In genomic region chr18:44325903-44326650, GRCh38 we compare ENCODE assay signal across 8 cellular contexts.
DNase-seq lines count a peak whose midpoint lies in the region; ATAC-seq and TF ChIP-seq lines count a peak whose summit lies in the region.

No MANE protein-coding gene starts in this region.

- H3K4ac ChIP-seq in neuronal stem cell (ENCODE audit: low read length): no peak overlapping the region

- H3K36me3 ChIP-seq in fibroblast of lung (ENCODE audit: control insufficient read depth, insufficient read depth, low read length) (no peaks in the 10 kb centered on the region), neuronal stem cell (replicated peaks in 1 of 2; ENCODE audit: control insufficient read depth in 2 of 2, insufficient read depth in 2 of 2, low read length in 2 of 2) (no peaks in the 10 kb centered on the region)

- H2BK120ac ChIP-seq in neuronal stem cell (ENCODE audit: low read depth, low read length): no peak overlapping the region

- no peak overlapping the region for H3K27ac ChIP-seq in fibroblast of lung (ENCODE audit: insufficient read depth, low read length)
- no peak overlapping the region for H3K27ac ChIP-seq in neuronal stem cell (replicated peaks; ENCODE audit: low read length)

- H3K79me1 ChIP-seq in neuronal stem cell (ENCODE audit: low read depth, low read length): no peaks in the 10 kb centered on the region

- H3K9me3 ChIP-seq in fibroblast of lung (ENCODE audit: control insufficient read depth, insufficient read depth, low read depth, low read length) (no peaks in the 10 kb centered on the region), neuronal stem cell (replicated peaks in 1 of 2; ENCODE audit: control insufficient read depth in 2 of 2, insufficient read depth in 1 of 2, low read depth in 1 of 2, low read length in 2 of 2) (no peaks in the 10 kb centered on the region)

- no peak overlapping the region for H3K4me3 ChIP-seq in fibroblast of lung (replicated peaks in 1 of 4; ENCODE audit: control extremely low read depth in 1 of 4, insufficient read depth in 1 of 4, low read depth in 3 of 4, low read length in 4 of 4)
- H3K4me3 ChIP-seq in neuronal stem cell (ENCODE audit: low read length in 2 of 2): no peak overlapping the region

- DNase-seq in ELR (ENCODE audit: low read depth) (peak; percentile 28), HuH-7 (ENCODE audit: low spot score) (peak; percentile 6), RKO (ENCODE audit: low spot score) (peak; percentile 50), fibroblast of lung (ENCODE audit: low read depth in 2 of 2) (peak; percentile 67 to 86), neuronal stem cell (ENCODE audit: low spot score) (peak; percentile 57), epidermal melanocyte (ENCODE audit: insufficient read length, low spot score) (no peak)

- H3K79me2 ChIP-seq in fibroblast of lung (ENCODE audit: control insufficient read depth, insufficient read depth, low read length): no peaks in the 10 kb centered on the region

- H3K23ac ChIP-seq in neuronal stem cell (ENCODE audit: low read depth, low read length, poor library complexity): no peak overlapping the region

- H3K27me3 ChIP-seq in fibroblast of lung (ENCODE audit: control insufficient read depth, insufficient read depth, low read length): no peaks in the 10 kb centered on the region
- H3K27me3 ChIP-seq in neuronal stem cell (ENCODE audit: control insufficient read depth in 3 of 3, insufficient read depth in 3 of 3, low read depth in 1 of 3, low read length in 3 of 3): no peaks in the 10 kb centered on the region

- no peak overlapping the region for H3K14ac ChIP-seq in neuronal stem cell (ENCODE audit: low read length)

- ATAC-seq in HG02870 (IDR thresholded peaks at IDR 0.05; ENCODE audit: unreplicated experiment): no peak
- ATAC-seq in GM21528 (IDR thresholded peaks at IDR 0.05; ENCODE audit: low FRiP score, unreplicated experiment): no peak

- H4K20me1 ChIP-seq in fibroblast of lung (ENCODE audit: control insufficient read depth, extremely low read depth, insufficient read depth, low read length): no peaks in the 10 kb centered on the region

- H2AFZ ChIP-seq in fibroblast of lung (ENCODE audit: low read length): no peak overlapping the region
- no peak overlapping the region for H2AFZ ChIP-seq in neuronal stem cell (ENCODE audit: low read length)

- no peak overlapping the region for H4K8ac ChIP-seq in neuronal stem cell (ENCODE audit: low read depth, low read length)

- H2BK15ac ChIP-seq in neuronal stem cell (ENCODE audit: low read length): no peak overlapping the region

- H4K91ac ChIP-seq in neuronal stem cell (ENCODE audit: low read depth, low read length, poor library complexity): no peak overlapping the region

- H2AK5ac ChIP-seq in neuronal stem cell (ENCODE audit: low read depth, low read length): no peak overlapping the region

- no peak overlapping the region for H3K9ac ChIP-seq in fibroblast of lung (ENCODE audit: insufficient read depth, low read length)
- no peak overlapping the region for H3K9ac ChIP-seq in neuronal stem cell (ENCODE audit: low read depth, low read length, poor library complexity)

- peak; percentile 55 to 66 for TF ChIP-seq CTCF in fibroblast of lung (conservative IDR thresholded peaks at IDR 0.05 in 1 of 2, IDR thresholded peaks at IDR 0.05 in 1 of 2; ENCODE audit: low read depth in 1 of 2, low read length in 2 of 2)

- H3K4me2 ChIP-seq in fibroblast of lung (ENCODE audit: extremely low read depth, insufficient read depth, low read length) (no peak overlapping the region), neuronal stem cell (ENCODE audit: insufficient read depth, low read length, poor library complexity, severe bottlenecking) (no peak overlapping the region)

- no peak overlapping the region for H2BK5ac ChIP-seq in neuronal stem cell (ENCODE audit: low read length)

- H3K4me1 ChIP-seq in fibroblast of lung (ENCODE audit: control insufficient read depth, extremely low read depth, insufficient read depth, low read length) (no peaks in the 10 kb centered on the region), neuronal stem cell (ENCODE audit: control insufficient read depth in 2 of 2, insufficient read depth in 1 of 2, low read depth in 1 of 2, low read length in 2 of 2) (no peaks in the 10 kb centered on the region)

- no peak overlapping the region for H3K18ac ChIP-seq in neuronal stem cell (ENCODE audit: low read length)

- WGBS in neuronal stem cell (ENCODE audit: extremely low coverage in 2 of 2, insufficient read length in 2 of 2, insufficient replicate concordance in 1 of 2), 2 donors: no CpG with 5 or more reads among the region's 4 CpGs

- H2BK12ac ChIP-seq in neuronal stem cell (ENCODE audit: low read length): no peak overlapping the region
